ENCODE assay signal across 13 cellular contexts in genomic region chr6:3919130-3919628, GRCh38.
DNase-seq lines count a peak whose midpoint lies in the region; ATAC-seq and TF ChIP-seq lines count a peak whose summit lies in the region.
"Had no signal": no experiment of that assay in that cellular context is flagged by ENCODE, and none has a peak within 500 bp of the region (broad histone marks: within the 10 kb centered on the region; RNA-seq: fewer than 3 reads in every experiment).

No MANE protein-coding gene starts in this region.

- DNase-seq in NCI-H1417 (lab: John Stamatoyannopoulos, UW) (peak in 2 of 3 experiments; percentile 50 to 72), NCI-H1417 treated with DMSO at 0.1 percent for 48 hours (lab: John Stamatoyannopoulos, UW) (no peak), NCI-H748 (lab: John Stamatoyannopoulos, UW; ENCODE audit: unreplicated experiment) (peak; percentile 87), fibroblast of the aortic adventitia (ENCODE audit: low read depth) (peak; percentile 54), gastrocnemius medialis (peak; percentile 80 to 90)
- DNase-seq in activated naive CD4-positive, alpha-beta T cell treated with anti-CD3 and anti-CD28 coated beads, Interleukin-2, amount 50 U/mL, for 16 hours = no peak
- DNase-seq: 8988T; activated CD4-positive, alpha-beta T cell treated with anti-CD3 and anti-CD28 coated beads for 1 hour; Kasumi-1; RPMI8226 had no signal

- H3K27ac ChIP-seq in gastrocnemius medialis = peak overlapping the region; percentile 80 to 86 (median 83)

- intact Hi-C loops in gastrocnemius medialis (cut with DNase I; ENCODE audit: low total_unique reads) = loop anchor here (10.0 kb wide), 2 partner anchors 574 to 1074 kb away; partner anchors contain the start of gene SERPINB1

- peak; percentile 94 for ATAC-seq in gastrocnemius medialis
- ATAC-seq in GM19467 (IDR thresholded peaks at IDR 0.05; ENCODE audit: unreplicated experiment) = no peak
- ATAC-seq in HG02885 (IDR thresholded peaks at IDR 0.05; ENCODE audit: poor library complexity, unreplicated experiment) = no peak
- ATAC-seq: sciatic nerve had no signal

- H3K27me3 ChIP-seq in gastrocnemius medialis = no peaks in the 10 kb centered on the region

- TF ChIP-seq CTCF in fibroblast of the aortic adventitia (IDR thresholded peaks at IDR 0.05; ENCODE audit: insufficient read depth, low read length) (no peak), gastrocnemius medialis (IDR thresholded peaks at IDR 0.05 in 4 of 5, conservative IDR thresholded peaks at IDR 0.05 in 1 of 5) (peak in 2 of 5 experiments; percentile 22 to 47)

- no peak overlapping the region for H3K4me3 ChIP-seq in fibroblast of the aortic adventitia (ENCODE audit: low read depth, low read length)
- H3K4me3 ChIP-seq in gastrocnemius medialis = no peak overlapping the region

- no peaks in the 10 kb centered on the region for H3K9me3 ChIP-seq in gastrocnemius medialis

- H3K36me3 ChIP-seq in gastrocnemius medialis = no peaks in the 10 kb centered on the region

- peaks cover 17 to 25% of the 10 kb centered on the region in 2 donors for H3K4me1 ChIP-seq in gastrocnemius medialis

- in situ Hi-C loops in gastrocnemius medialis (cut with MboI; ENCODE audit: low sequenced_read_pairs in 4 of 4) = no loop called here

- TF ChIP-seq POLR2A in gastrocnemius medialis (IDR thresholded peaks at IDR 0.05) = no peak

Comparison
In these comparisons a context has a peak if more than half of its experiments do, and no peak if none do; other contexts are left out.
1. DNase-seq: peak in NCI-H1417 (2 of 3), NCI-H748 (single experiment), fibroblast of the aortic adventitia (single experiment) and gastrocnemius medialis (2 of 2); none in NCI-H1417 treated with DMSO at 0.1 percent for 48 hours (single experiment) and activated naive CD4-positive, alpha-beta T cell treated with anti-CD3 and anti-CD28 coated beads, Interleukin-2, amount 50 U/mL, for 16 hours (single experiment).
2. ATAC-seq: peak in gastrocnemius medialis (2 of 2); none in GM19467 (single experiment) and HG02885 (single experiment).